ENCODE assay signal across 13 cellular contexts in genomic region chr1:206674236-206674635, GRCh38. TPM values are rescaled to one million over a fixed set of nuclear protein-coding genes. Genes with fewer than 3 reads are reported as not detected.
A peak's percentile ranks its signal among the peaks of the same experiment; 100 is the strongest.
DNase-seq lines count a peak whose midpoint lies in the region; ATAC-seq and TF ChIP-seq lines count a peak whose summit lies in the region.
"Had no signal": no experiment of that assay in that cellular context is flagged by ENCODE, and none has a peak within 500 bp of the region (broad histone marks: within the 10 kb centered on the region; RNA-seq: fewer than 3 reads in every experiment).

No MANE protein-coding gene starts in this region.

- TF ChIP-seq CTCF in heart right ventricle (IDR thresholded peaks at IDR 0.05) = no peak
- no peak for TF ChIP-seq CTCF in endodermal cell (conservative IDR thresholded peaks at IDR 0.05)
- no peak for TF ChIP-seq CTCF in nephron (IDR thresholded peaks at IDR 0.05; ENCODE audit: unreplicated experiment in 3 of 3)
- TF ChIP-seq CTCF in upper lobe of right lung (IDR thresholded peaks at IDR 0.05) = no peak

- H3K4me1 Mint-ChIP-seq in endodermal cell (peaks cover 6% of the 10 kb centered on the region), nephron (peaks cover 10% of the 10 kb centered on the region), T-helper 17 cell (peaks cover 7% of the 10 kb centered on the region)

- H3K27ac ChIP-seq in heart right ventricle (peak overlapping the region in 9 of 10 donors; percentile 9 to 81 (median 51)), endodermal cell (ENCODE audit: low read depth, low read length) (peak overlapping the region; percentile 85), upper lobe of right lung (peak overlapping the region; percentile 56)

- no peaks in the 10 kb centered on the region for H3K9me3 Mint-ChIP-seq in endodermal cell
- no peaks in the 10 kb centered on the region for H3K9me3 Mint-ChIP-seq in nephron
- H3K9me3 Mint-ChIP-seq: activated T-helper 2 cell treated with anti-CD3 and anti-CD28 coated beads, Interferon-gamma antibody, Interleukin-2, Interleukin-4, amounts not matched to agents 10 μg/mL and 5 μg/mL and 100 μg/mL, durations not matched to agents 14 hours and 24 hours and 36 hours had no signal

- DNase-seq in heart right ventricle (no peak), left ventricle myocardium superior (no peak), endodermal cell (no peak), upper lobe of right lung (no peak), NCI-H1105 treated with DMSO at 0.1 percent for 48 hours (lab: John Stamatoyannopoulos, UW) (no peak), T-helper 17 cell (no peak), NCI-H146 treated with DMSO at 0.1 percent for 48 hours (lab: John Stamatoyannopoulos, UW; ENCODE audit: unreplicated experiment) (no peak)
- DNase-seq: GDM1, KG1, NCI-H1092 treated with DMSO at 0.1 percent for 48 hours, SW 1271 had no signal

- 97 to 100% methylated on average over 3 of the region's 3 CpGs for WGBS in heart right ventricle, 2 donors
- WGBS in endodermal cell (ENCODE audit: insufficient coverage in 1 of 2, insufficient read length in 1 of 2), 2 experiments = 87 to 93% methylated on average over 2 to 3 of the region's 3 CpGs

- no peaks in the 10 kb centered on the region for H3K36me3 Mint-ChIP-seq in endodermal cell (ENCODE audit: low read depth)
- H3K36me3 Mint-ChIP-seq in nephron (ENCODE audit: low read depth) = no peaks in the 10 kb centered on the region
- peaks cover 6% of the 10 kb centered on the region for H3K36me3 Mint-ChIP-seq in T-helper 17 cell (ENCODE audit: low read depth)

- H3K4me1 ChIP-seq in heart right ventricle = peaks cover 27 to 49% (median 43%) of the 10 kb centered on the region in 9 donors
- H3K4me1 ChIP-seq in endodermal cell (ENCODE audit: control insufficient read depth, insufficient read depth, low read length) = peaks cover 16% of the 10 kb centered on the region
- H3K4me1 ChIP-seq in upper lobe of right lung = peaks cover 27% of the 10 kb centered on the region

- intact Hi-C loops in heart right ventricle (cut with DNase I) (no loop called here), left ventricle myocardium superior (cut with micrococcal nuclease) (no loop called here), upper lobe of right lung (cut with DNase I) (no loop called here)

- H3K36me3 ChIP-seq in heart right ventricle = no peaks in the 10 kb centered on the region
- no peaks in the 10 kb centered on the region for H3K36me3 ChIP-seq in endodermal cell (ENCODE audit: control insufficient read depth, insufficient read depth, low read length)
- H3K36me3 ChIP-seq in upper lobe of right lung = no peaks in the 10 kb centered on the region

- no peak overlapping the region for H3K4me3 ChIP-seq in heart right ventricle
- no peak overlapping the region for H3K4me3 ChIP-seq in endodermal cell (ENCODE audit: low read length)
- no peak overlapping the region for H3K4me3 ChIP-seq in upper lobe of right lung

- H3K9me3 ChIP-seq in heart right ventricle (no peaks in the 10 kb centered on the region), endodermal cell (ENCODE audit: control insufficient read depth, low read length) (no peaks in the 10 kb centered on the region), upper lobe of right lung (no peaks in the 10 kb centered on the region), T-helper 17 cell (ENCODE audit: control insufficient read depth, low read length, poor library complexity, severe bottlenecking) (no peaks in the 10 kb centered on the region)

- H3K27ac Mint-ChIP-seq in endodermal cell = no peak overlapping the region
- H3K27ac Mint-ChIP-seq in nephron = peak overlapping the region in 2 of 3 experiments; percentile 39 to 79
- H3K27ac Mint-ChIP-seq in T-helper 17 cell = no peak overlapping the region
- H3K27ac Mint-ChIP-seq: activated T-helper 2 cell treated with anti-CD3 and anti-CD28 coated beads, Interferon-gamma antibody, Interleukin-2, Interleukin-4, amounts not matched to agents 10 μg/mL and 5 μg/mL and 100 μg/mL, durations not matched to agents 14 hours and 24 hours and 36 hours had no signal

- H3K4me3 Mint-ChIP-seq in endodermal cell = no peak overlapping the region
- H3K4me3 Mint-ChIP-seq in nephron = no peak overlapping the region
- H3K4me3 Mint-ChIP-seq in T-helper 17 cell = no peak overlapping the region

- ATAC-seq in heart right ventricle (no peak), left ventricle myocardium superior (no peak), upper lobe of right lung (no peak), T-helper 17 cell (no peak)

- H3K27me3 Mint-ChIP-seq in endodermal cell (ENCODE audit: insufficient read depth) = peaks cover 3% of the 10 kb centered on the region
- H3K27me3 Mint-ChIP-seq in nephron (ENCODE audit: low read depth) = no peaks in the 10 kb centered on the region
- H3K27me3 Mint-ChIP-seq in T-helper 17 cell = peaks cover 20% of the 10 kb centered on the region

- H3K27me3 ChIP-seq in heart right ventricle (peaks cover 0 to 5% (median 0%) of the 10 kb centered on the region in 7 donors), endodermal cell (ENCODE audit: control insufficient read depth, insufficient read depth, low read length, poor library complexity, severe bottlenecking) (peaks cover 5% of the 10 kb centered on the region), upper lobe of right lung (no peaks in the 10 kb centered on the region)

- no peak overlapping the region for H3K9ac ChIP-seq in endodermal cell (ENCODE audit: extremely low read depth, low read length, poor library complexity, severe bottlenecking)

RNA-seq across cellular contexts. Expression of gene MAPKAPK2, which starts 10.5 kb away (rescaled TPM):
- total RNA-seq in heart right ventricle = 100 to 1,000 TPM; 169 to 323 (median 224) TPM
- 100 to 1,000 TPM; 101 to 144 TPM for polyA plus RNA-seq in heart right ventricle
- total RNA-seq in left ventricle myocardium superior = 228 TPM
- total RNA-seq in endodermal cell = 10 to 100 TPM; 72.8 to 79.7 TPM
- 79.7 TPM for polyA plus RNA-seq in endodermal cell (2013, experiment 1 of 2)
- 76.4 TPM for polyA plus RNA-seq in endodermal cell (2013, experiment 2 of 2)
- total RNA-seq in upper lobe of right lung = 92.3 TPM
- 100 to 1,000 TPM; 181 to 182 TPM for total RNA-seq in T-helper 17 cell

RNA-seq across cellular contexts. Expression of gene DYRK3, which starts 38.9 kb away (rescaled TPM):
- total RNA-seq in heart right ventricle = 10 to 100 TPM; 10.4 to 27.9 (median 20.8) TPM
- polyA plus RNA-seq in heart right ventricle = 10 to 100 TPM in 1 of 2 donors, 1 to 10 TPM in 1; 4.1 to 31.1 TPM
- 22.2 TPM for total RNA-seq in left ventricle myocardium superior
- 10 to 100 TPM in 1 of 2 donors, 1 to 10 TPM in 1; 9.0 to 13.5 TPM for total RNA-seq in endodermal cell
- polyA plus RNA-seq in endodermal cell (2013, experiment 1 of 2) = 10.0 TPM
- 10.5 TPM for polyA plus RNA-seq in endodermal cell (2013, experiment 2 of 2)
- 8.1 TPM for total RNA-seq in upper lobe of right lung
- total RNA-seq in T-helper 17 cell = 1 to 10 TPM; 3.0 to 3.6 TPM

Comparison
In these comparisons a context has a peak if more than half of its experiments do, and no peak if none do; other contexts are left out.
1. H3K27ac Mint-ChIP-seq: peak in nephron (2 of 3); none in endodermal cell (single experiment) and T-helper 17 cell (single experiment).
2. Peak in every context shown above with its lines, with median percentiles within 50 percentile points of each other: H3K27ac ChIP-seq.